In the genomic region with DNA sequence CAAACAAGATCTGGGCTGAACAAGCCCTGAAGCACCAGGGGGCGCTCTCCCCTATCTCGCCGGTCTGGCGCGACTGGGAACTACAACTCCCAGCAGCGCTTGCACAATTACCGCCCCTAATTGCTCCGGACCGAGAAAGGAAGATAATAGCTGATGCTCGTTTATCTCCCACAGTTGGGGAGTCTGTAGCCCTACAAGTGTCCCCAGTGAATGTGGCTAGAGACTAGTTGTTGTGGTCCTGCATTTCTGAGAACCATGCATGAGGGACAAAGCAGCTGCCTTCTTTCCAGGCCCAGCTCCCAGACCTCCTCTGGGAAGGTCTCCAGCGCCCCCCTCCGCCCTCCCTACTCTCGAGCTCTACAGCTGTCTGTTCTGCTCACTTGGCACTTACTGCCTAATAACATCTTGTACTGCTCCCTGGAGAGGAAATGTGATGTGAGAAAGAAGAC, we compare ENCODE assay signal across 1 cellular context.
A peak's percentile ranks its signal among the peaks of the same experiment; 100 is the strongest.
TF ChIP-seq lines count a peak whose summit lies in the region.

No MANE protein-coding gene starts in this region.

TF ChIP-seq in HepG2, 621 proteins besides CTCF, POLR2A, EP300 and RAD21 (continued from another document and continues in another):
- TF ChIP-seq, protein P1, sequence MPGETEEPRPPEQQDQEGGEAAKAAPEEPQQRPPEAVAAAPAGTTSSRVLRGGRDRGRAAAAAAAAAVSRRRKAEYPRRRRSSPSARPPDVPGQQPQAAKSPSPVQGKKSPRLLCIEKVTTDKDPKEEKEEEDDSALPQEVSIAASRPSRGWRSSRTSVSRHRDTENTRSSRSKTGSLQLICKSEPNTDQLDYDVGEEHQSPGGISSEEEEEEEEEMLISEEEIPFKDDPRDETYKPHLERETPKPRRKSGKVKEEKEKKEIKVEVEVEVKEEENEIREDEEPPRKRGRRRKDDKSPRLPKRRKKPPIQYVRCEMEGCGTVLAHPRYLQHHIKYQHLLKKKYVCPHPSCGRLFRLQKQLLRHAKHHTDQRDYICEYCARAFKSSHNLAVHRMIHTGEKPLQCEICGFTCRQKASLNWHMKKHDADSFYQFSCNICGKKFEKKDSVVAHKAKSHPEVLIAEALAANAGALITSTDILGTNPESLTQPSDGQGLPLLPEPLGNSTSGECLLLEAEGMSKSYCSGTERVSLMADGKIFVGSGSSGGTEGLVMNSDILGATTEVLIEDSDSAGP (CRISPR knock-in tag; IDR thresholded peaks at IDR 0.05; ENCODE audit: borderline replicate concordance): peak; percentile 53
- TF ChIP-seq RERE (CRISPR knock-in tag; IDR thresholded peaks at IDR 0.05; ENCODE audit: low read depth) (no peak), PAX8 (CRISPR knock-in tag; IDR thresholded peaks at IDR 0.05; ENCODE audit: borderline replicate concordance) (no peak), ZNF629 (CRISPR knock-in tag; conservative IDR thresholded peaks at IDR 0.05) (no peak), MAF1 (CRISPR knock-in tag; IDR thresholded peaks at IDR 0.05; ENCODE audit: borderline replicate concordance) (no peak), HOXD1 (CRISPR knock-in tag; IDR thresholded peaks at IDR 0.05) (no peak), CHD2 (IDR thresholded peaks at IDR 0.05; ENCODE audit: low read depth, low read length) (no peak), ZFYVE20 (CRISPR knock-in tag; IDR thresholded peaks at IDR 0.05; ENCODE audit: borderline replicate concordance, low read depth) (no peak), ZNF563 (CRISPR knock-in tag; IDR thresholded peaks at IDR 0.05) (peak; percentile 50; the same call in 1 of the 2 replicates), ZNF24 (IDR thresholded peaks at IDR 0.05) (no peak), AKAP8 (CRISPR knock-in tag; IDR thresholded peaks at IDR 0.05) (no peak), SMAD9 (CRISPR knock-in tag; IDR thresholded peaks at IDR 0.05) (0 out of 2 replicates have a peak, but pooled peaks have one; percentile 56), ATM (IDR thresholded peaks at IDR 0.05; ENCODE audit: borderline replicate concordance) (no peak), ARHGAP35 (CRISPR knock-in tag; IDR thresholded peaks at IDR 0.05; ENCODE audit: borderline replicate concordance) (no peak), ZNF678 (CRISPR knock-in tag; IDR thresholded peaks at IDR 0.05) (no peak), ZNF781 (CRISPR knock-in tag; IDR thresholded peaks at IDR 0.05; ENCODE audit: borderline replicate concordance, not compliant biosample characterization) (no peak)
- TF ChIP-seq, protein P2, sequence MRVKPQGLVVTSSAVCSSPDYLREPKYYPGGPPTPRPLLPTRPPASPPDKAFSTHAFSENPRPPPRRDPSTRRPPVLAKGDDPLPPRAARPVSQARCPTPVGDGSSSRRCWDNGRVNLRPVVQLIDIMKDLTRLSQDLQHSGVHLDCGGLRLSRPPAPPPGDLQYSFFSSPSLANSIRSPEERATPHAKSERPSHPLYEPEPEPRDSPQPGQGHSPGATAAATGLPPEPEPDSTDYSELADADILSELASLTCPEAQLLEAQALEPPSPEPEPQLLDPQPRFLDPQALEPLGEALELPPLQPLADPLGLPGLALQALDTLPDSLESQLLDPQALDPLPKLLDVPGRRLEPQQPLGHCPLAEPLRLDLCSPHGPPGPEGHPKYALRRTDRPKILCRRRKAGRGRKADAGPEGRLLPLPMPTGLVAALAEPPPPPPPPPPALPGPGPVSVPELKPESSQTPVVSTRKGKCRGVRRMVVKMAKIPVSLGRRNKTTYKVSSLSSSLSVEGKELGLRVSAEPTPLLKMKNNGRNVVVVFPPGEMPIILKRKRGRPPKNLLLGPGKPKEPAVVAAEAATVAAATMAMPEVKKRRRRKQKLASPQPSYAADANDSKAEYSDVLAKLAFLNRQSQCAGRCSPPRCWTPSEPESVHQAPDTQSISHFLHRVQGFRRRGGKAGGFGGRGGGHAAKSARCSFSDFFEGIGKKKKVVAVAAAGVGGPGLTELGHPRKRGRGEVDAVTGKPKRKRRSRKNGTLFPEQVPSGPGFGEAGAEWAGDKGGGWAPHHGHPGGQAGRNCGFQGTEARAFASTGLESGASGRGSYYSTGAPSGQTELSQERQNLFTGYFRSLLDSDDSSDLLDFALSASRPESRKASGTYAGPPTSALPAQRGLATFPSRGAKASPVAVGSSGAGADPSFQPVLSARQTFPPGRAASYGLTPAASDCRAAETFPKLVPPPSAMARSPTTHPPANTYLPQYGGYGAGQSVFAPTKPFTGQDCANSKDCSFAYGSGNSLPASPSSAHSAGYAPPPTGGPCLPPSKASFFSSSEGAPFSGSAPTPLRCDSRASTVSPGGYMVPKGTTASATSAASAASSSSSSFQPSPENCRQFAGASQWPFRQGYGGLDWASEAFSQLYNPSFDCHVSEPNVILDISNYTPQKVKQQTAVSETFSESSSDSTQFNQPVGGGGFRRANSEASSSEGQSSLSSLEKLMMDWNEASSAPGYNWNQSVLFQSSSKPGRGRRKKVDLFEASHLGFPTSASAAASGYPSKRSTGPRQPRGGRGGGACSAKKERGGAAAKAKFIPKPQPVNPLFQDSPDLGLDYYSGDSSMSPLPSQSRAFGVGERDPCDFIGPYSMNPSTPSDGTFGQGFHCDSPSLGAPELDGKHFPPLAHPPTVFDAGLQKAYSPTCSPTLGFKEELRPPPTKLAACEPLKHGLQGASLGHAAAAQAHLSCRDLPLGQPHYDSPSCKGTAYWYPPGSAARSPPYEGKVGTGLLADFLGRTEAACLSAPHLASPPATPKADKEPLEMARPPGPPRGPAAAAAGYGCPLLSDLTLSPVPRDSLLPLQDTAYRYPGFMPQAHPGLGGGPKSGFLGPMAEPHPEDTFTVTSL (CRISPR knock-in tag; IDR thresholded peaks at IDR 0.05; ENCODE audit: borderline replicate concordance): no peak
- TF ChIP-seq, protein P3, sequence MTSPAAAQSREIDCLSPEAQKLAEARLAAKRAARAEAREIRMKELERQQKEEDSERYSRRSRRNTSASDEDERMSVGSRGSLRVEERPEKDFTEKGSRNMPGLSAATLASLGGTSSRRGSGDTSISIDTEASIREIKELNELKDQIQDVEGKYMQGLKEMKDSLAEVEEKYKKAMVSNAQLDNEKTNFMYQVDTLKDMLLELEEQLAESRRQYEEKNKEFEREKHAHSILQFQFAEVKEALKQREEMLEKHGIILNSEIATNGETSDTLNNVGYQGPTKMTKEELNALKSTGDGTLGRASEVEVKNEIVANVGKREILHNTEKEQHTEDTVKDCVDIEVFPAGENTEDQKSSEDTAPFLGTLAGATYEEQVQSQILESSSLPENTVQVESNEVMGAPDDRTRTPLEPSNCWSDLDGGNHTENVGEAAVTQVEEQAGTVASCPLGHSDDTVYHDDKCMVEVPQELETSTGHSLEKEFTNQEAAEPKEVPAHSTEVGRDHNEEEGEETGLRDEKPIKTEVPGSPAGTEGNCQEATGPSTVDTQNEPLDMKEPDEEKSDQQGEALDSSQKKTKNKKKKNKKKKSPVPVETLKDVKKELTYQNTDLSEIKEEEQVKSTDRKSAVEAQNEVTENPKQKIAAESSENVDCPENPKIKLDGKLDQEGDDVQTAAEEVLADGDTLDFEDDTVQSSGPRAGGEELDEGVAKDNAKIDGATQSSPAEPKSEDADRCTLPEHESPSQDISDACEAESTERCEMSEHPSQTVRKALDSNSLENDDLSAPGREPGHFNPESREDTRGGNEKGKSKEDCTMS (CRISPR knock-in tag; conservative IDR thresholded peaks at IDR 0.05): no peak
- TF ChIP-seq, protein P4, sequence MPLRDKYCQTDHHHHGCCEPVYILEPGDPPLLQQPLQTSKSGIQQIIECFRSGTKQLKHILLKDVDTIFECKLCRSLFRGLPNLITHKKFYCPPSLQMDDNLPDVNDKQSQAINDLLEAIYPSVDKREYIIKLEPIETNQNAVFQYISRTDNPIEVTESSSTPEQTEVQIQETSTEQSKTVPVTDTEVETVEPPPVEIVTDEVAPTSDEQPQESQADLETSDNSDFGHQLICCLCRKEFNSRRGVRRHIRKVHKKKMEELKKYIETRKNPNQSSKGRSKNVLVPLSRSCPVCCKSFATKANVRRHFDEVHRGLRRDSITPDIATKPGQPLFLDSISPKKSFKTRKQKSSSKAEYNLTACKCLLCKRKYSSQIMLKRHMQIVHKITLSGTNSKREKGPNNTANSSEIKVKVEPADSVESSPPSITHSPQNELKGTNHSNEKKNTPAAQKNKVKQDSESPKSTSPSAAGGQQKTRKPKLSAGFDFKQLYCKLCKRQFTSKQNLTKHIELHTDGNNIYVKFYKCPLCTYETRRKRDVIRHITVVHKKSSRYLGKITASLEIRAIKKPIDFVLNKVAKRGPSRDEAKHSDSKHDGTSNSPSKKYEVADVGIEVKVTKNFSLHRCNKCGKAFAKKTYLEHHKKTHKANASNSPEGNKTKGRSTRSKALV (CRISPR knock-in tag; IDR thresholded peaks at IDR 0.05): no peak
- TF ChIP-seq, protein P5, sequence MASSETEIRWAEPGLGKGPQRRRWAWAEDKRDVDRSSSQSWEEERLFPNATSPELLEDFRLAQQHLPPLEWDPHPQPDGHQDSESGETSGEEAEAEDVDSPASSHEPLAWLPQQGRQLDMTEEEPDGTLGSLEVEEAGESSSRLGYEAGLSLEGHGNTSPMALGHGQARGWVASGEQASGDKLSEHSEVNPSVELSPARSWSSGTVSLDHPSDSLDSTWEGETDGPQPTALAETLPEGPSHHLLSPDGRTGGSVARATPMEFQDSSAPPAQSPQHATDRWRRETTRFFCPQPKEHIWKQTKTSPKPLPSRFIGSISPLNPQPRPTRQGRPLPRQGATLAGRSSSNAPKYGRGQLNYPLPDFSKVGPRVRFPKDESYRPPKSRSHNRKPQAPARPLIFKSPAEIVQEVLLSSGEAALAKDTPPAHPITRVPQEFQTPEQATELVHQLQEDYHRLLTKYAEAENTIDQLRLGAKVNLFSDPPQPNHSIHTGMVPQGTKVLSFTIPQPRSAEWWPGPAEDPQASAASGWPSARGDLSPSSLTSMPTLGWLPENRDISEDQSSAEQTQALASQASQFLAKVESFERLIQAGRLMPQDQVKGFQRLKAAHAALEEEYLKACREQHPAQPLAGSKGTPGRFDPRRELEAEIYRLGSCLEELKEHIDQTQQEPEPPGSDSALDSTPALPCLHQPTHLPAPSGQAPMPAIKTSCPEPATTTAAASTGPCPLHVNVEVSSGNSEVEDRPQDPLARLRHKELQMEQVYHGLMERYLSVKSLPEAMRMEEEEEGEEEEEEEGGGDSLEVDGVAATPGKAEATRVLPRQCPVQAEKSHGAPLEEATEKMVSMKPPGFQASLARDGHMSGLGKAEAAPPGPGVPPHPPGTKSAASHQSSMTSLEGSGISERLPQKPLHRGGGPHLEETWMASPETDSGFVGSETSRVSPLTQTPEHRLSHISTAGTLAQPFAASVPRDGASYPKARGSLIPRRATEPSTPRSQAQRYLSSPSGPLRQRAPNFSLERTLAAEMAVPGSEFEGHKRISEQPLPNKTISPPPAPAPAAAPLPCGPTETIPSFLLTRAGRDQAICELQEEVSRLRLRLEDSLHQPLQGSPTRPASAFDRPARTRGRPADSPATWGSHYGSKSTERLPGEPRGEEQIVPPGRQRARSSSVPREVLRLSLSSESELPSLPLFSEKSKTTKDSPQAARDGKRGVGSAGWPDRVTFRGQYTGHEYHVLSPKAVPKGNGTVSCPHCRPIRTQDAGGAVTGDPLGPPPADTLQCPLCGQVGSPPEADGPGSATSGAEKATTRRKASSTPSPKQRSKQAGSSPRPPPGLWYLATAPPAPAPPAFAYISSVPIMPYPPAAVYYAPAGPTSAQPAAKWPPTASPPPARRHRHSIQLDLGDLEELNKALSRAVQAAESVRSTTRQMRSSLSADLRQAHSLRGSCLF (CRISPR knock-in tag; IDR thresholded peaks at IDR 0.05; ENCODE audit: borderline replicate concordance): no peak
- TF ChIP-seq, protein P6, sequence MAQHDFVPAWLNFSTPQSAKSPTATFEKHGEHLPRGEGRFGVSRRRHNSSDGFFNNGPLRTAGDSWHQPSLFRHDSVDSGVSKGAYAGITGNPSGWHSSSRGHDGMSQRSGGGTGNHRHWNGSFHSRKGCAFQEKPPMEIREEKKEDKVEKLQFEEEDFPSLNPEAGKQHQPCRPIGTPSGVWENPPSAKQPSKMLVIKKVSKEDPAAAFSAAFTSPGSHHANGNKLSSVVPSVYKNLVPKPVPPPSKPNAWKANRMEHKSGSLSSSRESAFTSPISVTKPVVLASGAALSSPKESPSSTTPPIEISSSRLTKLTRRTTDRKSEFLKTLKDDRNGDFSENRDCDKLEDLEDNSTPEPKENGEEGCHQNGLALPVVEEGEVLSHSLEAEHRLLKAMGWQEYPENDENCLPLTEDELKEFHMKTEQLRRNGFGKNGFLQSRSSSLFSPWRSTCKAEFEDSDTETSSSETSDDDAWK (CRISPR knock-in tag; IDR thresholded peaks at IDR 0.05): no peak
